8 cellular contexts compared by ENCODE assay signal in genomic region chr5:154058055-154059038, GRCh38. TPM values are rescaled to one million over a fixed set of nuclear protein-coding genes. Genes with fewer than 3 reads are reported as not detected.
A peak's percentile ranks its signal among the peaks of the same experiment; 100 is the strongest.
DNase-seq lines count a peak whose midpoint lies in the region; ATAC-seq lines count a peak whose summit lies in the region.

No MANE protein-coding gene starts in this region.

- H3K36me3 ChIP-seq in CD8-positive, alpha-beta memory T cell (ENCODE audit: insufficient read depth, low read length): no peaks in the 10 kb centered on the region

- H3K4me1 ChIP-seq in CD8-positive, alpha-beta memory T cell (ENCODE audit: insufficient read depth, low read length): peaks cover 6% of the 10 kb centered on the region

- H3K27ac Mint-ChIP-seq in CD8-positive, alpha-beta memory T cell: peak overlapping the region; percentile 64 to 94 (median 90)
- peak overlapping the region; percentile 39 for H3K27ac Mint-ChIP-seq in activated T-helper 17 cell treated with anti-CD3 and anti-CD28 coated beads, Interleukin-2, amount 50 U/mL, for 72 hours
- H3K27ac Mint-ChIP-seq in activated T-cell treated with anti-CD3 and anti-CD28 coated beads, Interleukin-2, amount 50 U/mL, for 72 hours: no peak overlapping the region

- no peaks in the 10 kb centered on the region for H3K27me3 ChIP-seq in CD8-positive, alpha-beta memory T cell (ENCODE audit: insufficient read depth, low read length, poor library complexity, severe bottlenecking)

- CTCF ChIA-PET in CD8-positive, alpha-beta memory T cell (lab: Charles Lee): interaction anchor here (1.0 to 3.6 kb wide), 3 partner anchors 10 to 131 kb away, joined by 3 to 22 read pairs (median 3); no protein-coding TSS in a partner anchor

- peaks cover 3 to 24% (median 5%) of the 10 kb centered on the region in 3 donors for H3K36me3 Mint-ChIP-seq in CD8-positive, alpha-beta memory T cell
- H3K36me3 Mint-ChIP-seq in activated T-helper 17 cell treated with anti-CD3 and anti-CD28 coated beads, Interleukin-2, amount 50 U/mL, for 72 hours (ENCODE audit: low read depth): peaks cover 38% of the 10 kb centered on the region
- H3K36me3 Mint-ChIP-seq in activated T-cell treated with anti-CD3 and anti-CD28 coated beads, Interleukin-2, amount 50 U/mL, for 4 hours (ENCODE audit: insufficient read depth): peaks cover 16% of the 10 kb centered on the region
- peaks cover 0 to 5% of the 10 kb centered on the region in 2 donors for H3K36me3 Mint-ChIP-seq in activated T-cell treated with anti-CD3 and anti-CD28 coated beads, Interleukin-2, amount 50 U/mL, for 72 hours (ENCODE audit: insufficient read depth in 2 of 2)

- no peak overlapping the region for H3K4me3 ChIP-seq in CD8-positive, alpha-beta memory T cell (ENCODE audit: low read length)

- no peak overlapping the region for H3K27ac ChIP-seq in CD8-positive, alpha-beta memory T cell (ENCODE audit: low read depth, low read length)

- H3K9me3 ChIP-seq in CD8-positive, alpha-beta memory T cell (ENCODE audit: low read length): no peaks in the 10 kb centered on the region

- peak; percentile 65 for ATAC-seq in GM19372 (IDR thresholded peaks at IDR 0.05; ENCODE audit: low read depth, unreplicated experiment)
- peak; percentile 66 for ATAC-seq in HG03378 (IDR thresholded peaks at IDR 0.05; ENCODE audit: unreplicated experiment)
- peak; percentile 19 for ATAC-seq in activated T-helper 17 cell treated with anti-CD3 and anti-CD28 coated beads, Interleukin-2, amount 50 U/mL, for 72 hours (replicated peaks)
- no peak for ATAC-seq in activated T-cell treated with anti-CD3 and anti-CD28 coated beads, Interleukin-2, amount 50 U/mL, for 4 hours
- ATAC-seq in activated T-cell treated with anti-CD3 and anti-CD28 coated beads, Interleukin-2, amount 50 U/mL, for 72 hours (replicated peaks in 1 of 2): no peak

- DNase-seq in CD8-positive, alpha-beta memory T cell: no peak
- DNase-seq in activated CD4-positive, alpha-beta T cell treated with anti-CD3 and anti-CD28 coated beads for 1 hour: no peak
- no peak for DNase-seq in activated T-cell treated with anti-CD3 and anti-CD28 coated beads, Interleukin-2, amount 50 U/mL, for 4 hours
- no peak for DNase-seq in activated T-cell treated with anti-CD3 and anti-CD28 coated beads, Interleukin-2, amount 50 U/mL, for 72 hours
- no peak for DNase-seq in H4 (ENCODE audit: low spot score)

- H3K27me3 Mint-ChIP-seq in CD8-positive, alpha-beta memory T cell: no peaks in the 10 kb centered on the region
- H3K27me3 Mint-ChIP-seq in activated T-helper 17 cell treated with anti-CD3 and anti-CD28 coated beads, Interleukin-2, amount 50 U/mL, for 72 hours: no peaks in the 10 kb centered on the region
- H3K27me3 Mint-ChIP-seq in activated T-cell treated with anti-CD3 and anti-CD28 coated beads, Interleukin-2, amount 50 U/mL, for 4 hours (ENCODE audit: low read depth): no peaks in the 10 kb centered on the region
- no peaks in the 10 kb centered on the region for H3K27me3 Mint-ChIP-seq in activated T-cell treated with anti-CD3 and anti-CD28 coated beads, Interleukin-2, amount 50 U/mL, for 72 hours (ENCODE audit: low read depth)

- H3K4me1 Mint-ChIP-seq in CD8-positive, alpha-beta memory T cell: peaks cover 18 to 27% (median 27%) of the 10 kb centered on the region in 3 donors
- peaks cover 18% of the 10 kb centered on the region for H3K4me1 Mint-ChIP-seq in activated T-helper 17 cell treated with anti-CD3 and anti-CD28 coated beads, Interleukin-2, amount 50 U/mL, for 72 hours
- H3K4me1 Mint-ChIP-seq in activated T-cell treated with anti-CD3 and anti-CD28 coated beads, Interleukin-2, amount 50 U/mL, for 4 hours (ENCODE audit: low read depth): peaks cover 13% of the 10 kb centered on the region
- peaks cover 11% of the 10 kb centered on the region for H3K4me1 Mint-ChIP-seq in activated T-cell treated with anti-CD3 and anti-CD28 coated beads, Interleukin-2, amount 50 U/mL, for 72 hours (ENCODE audit: low read depth)

- H3K4me3 Mint-ChIP-seq in CD8-positive, alpha-beta memory T cell: peak overlapping the region in 6 of 7 donors; percentile 29 to 76 (median 53)
- H3K4me3 Mint-ChIP-seq in activated T-helper 17 cell treated with anti-CD3 and anti-CD28 coated beads, Interleukin-2, amount 50 U/mL, for 72 hours: peak overlapping the region; percentile 16
- no peak overlapping the region for H3K4me3 Mint-ChIP-seq in activated T-cell treated with anti-CD3 and anti-CD28 coated beads, Interleukin-2, amount 50 U/mL, for 4 hours
- no peak overlapping the region for H3K4me3 Mint-ChIP-seq in activated T-cell treated with anti-CD3 and anti-CD28 coated beads, Interleukin-2, amount 50 U/mL, for 72 hours

- POLR2A ChIA-PET in CD8-positive, alpha-beta memory T cell (lab: Charles Lee): no interaction called here

- no peaks in the 10 kb centered on the region for H3K9me3 Mint-ChIP-seq in CD8-positive, alpha-beta memory T cell
- H3K9me3 Mint-ChIP-seq in activated T-helper 17 cell treated with anti-CD3 and anti-CD28 coated beads, Interleukin-2, amount 50 U/mL, for 72 hours: no peaks in the 10 kb centered on the region
- no peaks in the 10 kb centered on the region for H3K9me3 Mint-ChIP-seq in activated T-cell treated with anti-CD3 and anti-CD28 coated beads, Interleukin-2, amount 50 U/mL, for 4 hours
- no peaks in the 10 kb centered on the region for H3K9me3 Mint-ChIP-seq in activated T-cell treated with anti-CD3 and anti-CD28 coated beads, Interleukin-2, amount 50 U/mL, for 72 hours

RNA-seq across cellular contexts. Expression of gene MFAP3, which starts 19.6 kb away (rescaled TPM):
- 10 to 100 TPM; 17.5 to 20.5 TPM for total RNA-seq in CD8-positive, alpha-beta memory T cell
- 5.8 TPM for polyA plus RNA-seq in CD8-positive, alpha-beta memory T cell
- total RNA-seq in activated T-helper 17 cell treated with anti-CD3 and anti-CD28 coated beads, Interleukin-2, amount 50 U/mL, for 72 hours: 10 to 100 TPM; 16.1 to 16.6 TPM
- 10 to 100 TPM; 10.8 to 17.1 (median 16.0) TPM for total RNA-seq in activated T-cell treated with anti-CD3 and anti-CD28 coated beads, Interleukin-2, amount 50 U/mL, for 4 hours
- total RNA-seq in activated T-cell treated with anti-CD3 and anti-CD28 coated beads, Interleukin-2, amount 50 U/mL, for 72 hours: 10 to 100 TPM; 20.9 to 21.8 TPM
- total RNA-seq in H4 (2014; rRNA removed; shearing (Covaris generic)): 56.8 and 61.2 TPM in 2 replicates

RNA-seq across cellular contexts. Expression of gene FAM114A2, which starts 19.6 kb away (rescaled TPM):
- total RNA-seq in CD8-positive, alpha-beta memory T cell: 10 to 100 TPM; 23.4 to 26.6 TPM
- 17.9 TPM for polyA plus RNA-seq in CD8-positive, alpha-beta memory T cell
- total RNA-seq in activated T-helper 17 cell treated with anti-CD3 and anti-CD28 coated beads, Interleukin-2, amount 50 U/mL, for 72 hours: 10 to 100 TPM; 23.2 to 25.0 TPM
- 10 to 100 TPM; 21.7 to 25.6 (median 24.3) TPM for total RNA-seq in activated T-cell treated with anti-CD3 and anti-CD28 coated beads, Interleukin-2, amount 50 U/mL, for 4 hours
- 10 to 100 TPM; 31.8 to 33.7 TPM for total RNA-seq in activated T-cell treated with anti-CD3 and anti-CD28 coated beads, Interleukin-2, amount 50 U/mL, for 72 hours
- total RNA-seq in H4 (2014; rRNA removed; shearing (Covaris generic)): 14.6 and 28.9 TPM in 2 replicates

Comparison
In these comparisons a context has a peak if more than half of its experiments do, and no peak if none do; other contexts are left out.
1. H3K4me3 Mint-ChIP-seq: peak in CD8-positive, alpha-beta memory T cell (6 of 7) and activated T-helper 17 cell treated with anti-CD3 and anti-CD28 coated beads, Interleukin-2, amount 50 U/mL, for 72 hours (single experiment); none in activated T-cell treated with anti-CD3 and anti-CD28 coated beads, Interleukin-2, amount 50 U/mL, for 4 hours (single experiment) and activated T-cell treated with anti-CD3 and anti-CD28 coated beads, Interleukin-2, amount 50 U/mL, for 72 hours (0 of 2).
2. ATAC-seq: peak in GM19372 (single experiment), HG03378 (single experiment) and activated T-helper 17 cell treated with anti-CD3 and anti-CD28 coated beads, Interleukin-2, amount 50 U/mL, for 72 hours (single experiment); none in activated T-cell treated with anti-CD3 and anti-CD28 coated beads, Interleukin-2, amount 50 U/mL, for 4 hours (0 of 2) and activated T-cell treated with anti-CD3 and anti-CD28 coated beads, Interleukin-2, amount 50 U/mL, for 72 hours (0 of 2).